19 cellular contexts compared by ENCODE assay signal in genomic region chr22:44545773-44546172, GRCh38.
"Had no signal": no experiment of that assay in that cellular context is flagged by ENCODE, and none has a peak within 500 bp of the region (broad histone marks: within the 10 kb centered on the region; RNA-seq: fewer than 3 reads in every experiment).

No MANE protein-coding gene starts in this region.

- H3K4me1 ChIP-seq: breast epithelium, Peyer's patch had no signal

- H3K4me3 ChIP-seq: breast epithelium, Peyer's patch had no signal

- H3K27me3 ChIP-seq: Peyer's patch had no signal

- H3K9me3 ChIP-seq: breast epithelium, Peyer's patch had no signal

- ATAC-seq: activated T-cell treated with anti-CD3 and anti-CD28 coated beads, Interleukin-2, amount 50 U/mL, for 72 hours; WTC11 had no signal

- H3K9ac ChIP-seq: KMS-11 had no signal

- DNase-seq: activated CD4-positive, alpha-beta memory T cell treated with anti-CD3 and anti-CD28 coated beads for 36 hours; activated CD4-positive, alpha-beta T cell treated with anti-CD3 and anti-CD28 coated beads, Interleukin-2, amount 10 ng/mL, durations not matched to agents 7 days and 5 days; activated naive CD4-positive, alpha-beta T cell; activated T-cell treated with anti-CD3 and anti-CD28 coated beads, Interleukin-2, amount 50 U/mL, for 72 hours; aorta; central memory CD4-positive, alpha-beta T cell; NCI-H1092; NCI-H1417; NCI-H1930; NCI-H2171; NCI-H226; NCI-H510A; NCI-H82; Peyer's patch; SHP77 treated with DMSO at 0.1 percent for 48 hours had no signal

- H3K4me2 ChIP-seq: KMS-11 had no signal

- H3K36me3 ChIP-seq: breast epithelium, Peyer's patch had no signal

- H3K27ac ChIP-seq: breast epithelium, KMS-11, Peyer's patch, RWPE1 had no signal
